8 cellular contexts compared by ENCODE assay signal in the genomic region with DNA sequence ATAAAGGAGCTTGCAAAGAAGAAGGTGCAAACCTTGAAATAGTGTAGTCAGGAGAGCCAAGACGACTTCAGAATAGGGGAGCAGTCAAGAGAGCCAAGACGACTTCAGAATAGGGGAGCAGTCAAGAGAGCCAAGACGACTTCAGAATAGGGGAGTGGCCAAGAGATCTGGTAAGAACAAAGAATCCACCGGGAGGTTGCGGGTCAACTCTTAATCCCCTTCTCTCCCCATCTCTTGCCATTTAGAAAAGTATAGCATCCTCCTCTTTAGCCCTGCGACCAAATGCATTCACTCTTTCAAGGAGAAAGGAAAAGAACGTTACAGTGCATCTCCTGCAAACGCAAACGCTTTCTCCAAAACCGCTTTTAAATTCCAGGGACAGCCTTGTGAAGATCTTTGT. TPM values are rescaled to one million over a fixed set of nuclear protein-coding genes. Genes with fewer than 3 reads are reported as not detected.
DNase-seq lines count a peak whose midpoint lies in the region; ATAC-seq, FAIRE-seq and TF ChIP-seq lines count a peak whose summit lies in the region.

No MANE protein-coding gene starts in this region.

- H3K36me3 Mint-ChIP-seq in HFFc6 (ENCODE audit: low read depth) (peaks cover 16% of the 10 kb centered on the region), brain (peaks cover 22% of the 10 kb centered on the region)

- CTCF ChIA-PET in A549 (lab: Yijun Ruan, JAX), result interaction anchor here (0.7 to 3.3 kb wide), 4 partner anchors 13 to 161 kb away, joined by 3 to 18 read pairs (median 5); no protein-coding TSS in a partner anchor

- H3K4me1 Mint-ChIP-seq in HFFc6 (ENCODE audit: low read depth) (peaks cover 20% of the 10 kb centered on the region), brain (peaks cover 42% of the 10 kb centered on the region)

- H3K4me3 Mint-ChIP-seq in HFFc6 (peak overlapping the region; percentile 97), brain (peak overlapping the region; percentile 90 to 98 (median 95))

- peak overlapping the region; percentile 85 for H3K4me2 ChIP-seq in A549

- TF ChIP-seq RAD21 in A549 (conservative IDR thresholded peaks at IDR 0.05 in 1 of 2, IDR thresholded peaks at IDR 0.05 in 1 of 2), result no peak

- H3K9me3 Mint-ChIP-seq in HFFc6 (no peaks in the 10 kb centered on the region), brain (no peaks in the 10 kb centered on the region)

- H3K27ac Mint-ChIP-seq in HFFc6 (peak overlapping the region; percentile 87), brain (peak overlapping the region; percentile 92 to 98 (median 97))

- H3K27me3 Mint-ChIP-seq in HFFc6 (ENCODE audit: insufficient read depth) (no peaks in the 10 kb centered on the region; the same call in 1 of the 2 replicates), brain (peaks cover 19% of the 10 kb centered on the region)

- POLR2A ChIA-PET in A549 (lab: Yijun Ruan, JAX), result interaction anchor here (1.0 to 1.6 kb wide), 4 partner anchors 17 to 162 kb away, joined by 4 to 10 read pairs (median 6); a partner anchor contains a TSS

- TF ChIP-seq POLR2A in A549 (IDR thresholded peaks at IDR 0.05; ENCODE audit: low read length), result no peak

- no peak for FAIRE-seq in A549 (lab: Jason Lieb, UNC)

- H3K4me3 ChIP-seq in A549, result peak overlapping the region; percentile 89
- H3K4me3 ChIP-seq in lung, result peak overlapping the region; percentile 100

- WGBS in A549 (ENCODE audit: missing lambda C conversion rate), result 1% methylated on average over 10 of the region's 10 CpGs
- WGBS in lung, 2 donors, result 0 to 1% methylated on average over 10 of the region's 10 CpGs

- peak in 1 of 2 experiments; percentile 40; a peak in 3 of 6 replicates for ATAC-seq in A549
- no peak for ATAC-seq in lung (ENCODE audit: insufficient read depth, low FRiP score)

- no peak for TF ChIP-seq EP300 in A549 (IDR thresholded peaks at IDR 0.05)

- no peaks in the 10 kb centered on the region for H3K27me3 ChIP-seq in lung (ENCODE audit: control insufficient read depth, insufficient read depth)

- H3K9me3 ChIP-seq in A549, result no peaks in the 10 kb centered on the region
- no peaks in the 10 kb centered on the region for H3K9me3 ChIP-seq in lung (ENCODE audit: control insufficient read depth in 2 of 2, insufficient read depth in 1 of 2, low read length in 1 of 2)

- peak overlapping the region; percentile 89 to 92 for H3K27ac ChIP-seq in A549
- peak overlapping the region; percentile 47 to 78 for H3K27ac ChIP-seq in lung (ENCODE audit: low read depth in 1 of 2, low read length in 1 of 2)

- H3K4me1 ChIP-seq in A549 (peaks cover 26% of the 10 kb centered on the region; the same call in 2 of the 3 replicates), lung (ENCODE audit: control insufficient read depth in 2 of 2, insufficient read depth in 2 of 2, low read length in 2 of 2) (peaks cover 1 to 14% of the 10 kb centered on the region in 2 donors)

- peak in 1 of 2 experiments; percentile 35 for DNase-seq in A549 (ENCODE audit: low read depth in 1 of 2, low spot score in 1 of 2)
- DNase-seq in HFFc6, result no peak
- no peak for DNase-seq in lung (ENCODE audit: low spot score)
- no peak for DNase-seq in ACHN
- no peak for DNase-seq in activated gamma-delta T cell treated with Interleukin-2 at 50 U/mL for 16 hours
- DNase-seq in HuH-7 (ENCODE audit: low spot score), result no peak
- no peak for DNase-seq in activated CD4-positive, alpha-beta T cell treated with anti-CD3 and anti-CD28 coated beads for 4 hours

- TF ChIP-seq CTCF in A549 (IDR thresholded peaks at IDR 0.05) (no peak), HFFc6 (IDR thresholded peaks at IDR 0.05) (no peak), brain (conservative IDR thresholded peaks at IDR 0.05) (no peak), lung (IDR thresholded peaks at IDR 0.05; ENCODE audit: control extremely low read depth, extremely low read depth) (no peak)

- H3K36me3 ChIP-seq in lung (ENCODE audit: control insufficient read depth in 2 of 2, insufficient read depth in 2 of 2, low read length in 2 of 2), result peaks cover 7 to 12% of the 10 kb centered on the region in 2 donors

- in situ Hi-C loops in ACHN (cut with HindIII; ENCODE audit: low pct_ligation_motif_present, low pct_unique_long_range_greater_than_20kb, low sequenced_read_pairs), result no loop called here

TF ChIP-seq in A549, 52 proteins besides CTCF, POLR2A, EP300 and RAD21:
- TF ChIP-seq MYC (IDR thresholded peaks at IDR 0.05; ENCODE audit: borderline replicate concordance, low read length) (no peak), RCOR1 (IDR thresholded peaks at IDR 0.05; ENCODE audit: low read depth, low read length) (no peak), MAZ (IDR thresholded peaks at IDR 0.05; ENCODE audit: borderline replicate concordance, low read depth, low read length) (no peak), CBX8 (IDR thresholded peaks at IDR 0.05) (no peak), BHLHE40 (IDR thresholded peaks at IDR 0.05; ENCODE audit: low read depth, low read length) (no peak), JUN (IDR thresholded peaks at IDR 0.05) (no peak), ZC3H11A (IDR thresholded peaks at IDR 0.05) (no peak), CHD2 (IDR thresholded peaks at IDR 0.05; ENCODE audit: low read length, partially characterized antibody) (no peak)
- TF ChIP-seq, protein P1, sequence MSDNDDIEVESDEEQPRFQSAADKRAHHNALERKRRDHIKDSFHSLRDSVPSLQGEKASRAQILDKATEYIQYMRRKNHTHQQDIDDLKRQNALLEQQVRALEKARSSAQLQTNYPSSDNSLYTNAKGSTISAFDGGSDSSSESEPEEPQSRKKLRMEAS (IDR thresholded peaks at IDR 0.05), result no peak

RNA-seq across cellular contexts. Expression of a gene that starts 0.7 kb away (rescaled TPM):
- 26.2 and 44.8 TPM in 2 replicates for polyA plus RNA-seq in A549 (2011; rRNA removed)
- polyA plus RNA-seq in A549 (2012; cell fraction: cytosol; rRNA removed), result 12.5 and 15.0 TPM in 2 replicates
- polyA plus RNA-seq in A549 (2012; cell fraction: nucleus; rRNA removed), result 9.4 and 13.7 TPM in 2 replicates
- 38.2 to 39.2 TPM (median 39.1 TPM) in 3 replicates for polyA plus RNA-seq in A549 (2017; fragmentation: RNase III; extraction: RNeasy Plus Mini Kit Qiagen cat#74134 plus additional on column Dnase treatment)
- 20.1 and 20.5 TPM in 2 replicates for polyA minus RNA-seq in A549 (2011; rRNA and poly(A)+ RNA removed)
- total RNA-seq in HFFc6 (2021; fragmentation: NEBNext Ultra II Directional; extraction: Animal tissue kit (Norgen Biotek cat#: 25700)), result 10 to 100 TPM; 11.0 to 16.3 (median 13.9) TPM
- 39.5 TPM for polyA plus RNA-seq in brain (ENCODE audit: insufficient read depth, low read depth, low replicate concordance)
- total RNA-seq in lung, result 10 to 100 TPM; 12.7 to 14.7 TPM
- 10 to 100 TPM; 11.7 to 14.2 TPM for polyA plus RNA-seq in lung

RNA-seq across cellular contexts. Expression of a gene that starts 0.8 kb away (rescaled TPM):
- polyA plus RNA-seq in A549 (2011; rRNA removed) (13.0 and 15.6 TPM in 2 replicates), A549 (2017; fragmentation: RNase III; extraction: RNeasy Plus Mini Kit Qiagen cat#74134 plus additional on column Dnase treatment) (10.3 to 12.5 TPM (median 12.1 TPM) in 3 replicates), brain (ENCODE audit: insufficient read depth, low read depth, low replicate concordance) (52.4 TPM), lung (10 to 100 TPM; 12.7 to 14.1 TPM)
- polyA plus RNA-seq in A549 (2012; cell fraction: cytosol; rRNA removed), result 8.0 and 8.2 TPM in 2 replicates
- polyA plus RNA-seq in A549 (2012; cell fraction: nucleus; rRNA removed), result 6.5 and 14.2 TPM in 2 replicates
- polyA minus RNA-seq in A549 (2011; rRNA and poly(A)+ RNA removed), result 7.5 and 7.8 TPM in 2 replicates
- 1 to 10 TPM; 2.2 to 5.0 (median 2.8) TPM for total RNA-seq in HFFc6 (2021; fragmentation: NEBNext Ultra II Directional; extraction: Animal tissue kit (Norgen Biotek cat#: 25700))
- 10 to 100 TPM; 26.6 to 27.0 TPM for total RNA-seq in lung
